Comparison of ENCODE assay signal across 8 cellular contexts in genomic region chr15:48861813-48862431, GRCh38. TPM values are rescaled to one million over a fixed set of nuclear protein-coding genes. Genes with fewer than 3 reads are reported as not detected.
A peak's percentile ranks its signal among the peaks of the same experiment; 100 is the strongest.
DNase-seq lines count a peak whose midpoint lies in the region; ATAC-seq and TF ChIP-seq lines count a peak whose summit lies in the region.

No MANE protein-coding gene starts in this region.

- H3K9me3 ChIP-seq in left lung, result no peaks in the 10 kb centered on the region
- H3K9me3 ChIP-seq in stomach, result no peaks in the 10 kb centered on the region

- ATAC-seq in left lung, result peak; percentile 88
- ATAC-seq in HG02884 (IDR thresholded peaks at IDR 0.05; ENCODE audit: unreplicated experiment), result no peak

- no peaks in the 10 kb centered on the region for H3K27me3 Mint-ChIP-seq in Calu3 (ENCODE audit: unreplicated experiment)

- H3K4me1 ChIP-seq in left lung (no peaks in the 10 kb centered on the region), stomach (peaks cover 0 to 7% (median 2%) of the 10 kb centered on the region in 4 donors)

- no peak overlapping the region for H3K4me3 ChIP-seq in left lung
- no peak overlapping the region for H3K4me3 ChIP-seq in stomach

- no peak for TF ChIP-seq EP300 in stomach (IDR thresholded peaks at IDR 0.05)

- H3K4me1 Mint-ChIP-seq in Calu3 (ENCODE audit: low read depth, unreplicated experiment), result peaks cover 30% of the 10 kb centered on the region

- peak; percentile 32 for TF ChIP-seq CTCF in Calu3 (IDR thresholded peaks at IDR 0.05; ENCODE audit: unreplicated experiment)
- peak; percentile 54 to 76 for TF ChIP-seq CTCF in left lung (IDR thresholded peaks at IDR 0.05)
- TF ChIP-seq CTCF in stomach (IDR thresholded peaks at IDR 0.05), result peak in 5 of 7 experiments; percentile 67 to 84 (median 78)

- intact Hi-C loops in Calu3 (cut with micrococcal nuclease; ENCODE audit: unreplicated experiment), result loop anchor here (1.0 to 5.0 kb wide), 8 partner anchors 104 to 1283 kb away; partner anchors contain the start of genes FGF7 and SECISBP2L
- intact Hi-C loops in left lung (cut with DNase I), result loop anchor here in 1 of 2 donors (10.0 kb wide), 2 partner anchors 283 to 1283 kb away; no protein-coding TSS in a partner anchor
- intact Hi-C loops in stomach (cut with DNase I; ENCODE audit: low total_unique reads), result loop anchor here (10.0 kb wide), 2 partner anchors 573 to 1283 kb away; no protein-coding TSS in a partner anchor

- H3K36me3 ChIP-seq in left lung (no peaks in the 10 kb centered on the region), stomach (no peaks in the 10 kb centered on the region)

- H3K4me3 Mint-ChIP-seq in Calu3 (ENCODE audit: low read depth, unreplicated experiment), result no peak overlapping the region

- CTCF ChIA-PET in Calu3 (lab: Charles Lee), result interaction anchor here (0.6 to 3.1 kb wide), 14 partner anchors 16 to 1284 kb away, joined by 3 to 29 read pairs (median 5); partner anchors contain the start of genes EID1 and SHC4

- no peaks in the 10 kb centered on the region for H3K9me3 Mint-ChIP-seq in Calu3 (ENCODE audit: low read depth, unreplicated experiment)

- no peak for TF ChIP-seq POLR2A in stomach (IDR thresholded peaks at IDR 0.05)

- H3K27ac ChIP-seq in left lung (peak overlapping the region in 1 of 2 donors; percentile 8), stomach (no peak overlapping the region)

- H3K27ac Mint-ChIP-seq in Calu3 (ENCODE audit: unreplicated experiment), result no peak overlapping the region

- H3K36me3 Mint-ChIP-seq in Calu3 (ENCODE audit: insufficient read depth, unreplicated experiment), result no peaks in the 10 kb centered on the region

- no TSS peak for BruUV-seq in Calu3 (replicated peaks; lab: Mats Ljungman, UMichigan)

- DNase-seq in Calu3, result peak; percentile 65
- peak; percentile 10 for DNase-seq in GM19240 (ENCODE audit: insufficient read length, low spot score)
- peak; percentile 71 for DNase-seq in NAMALWA (ENCODE audit: low spot score)
- DNase-seq in SKM-1 (lab: John Stamatoyannopoulos, UW; ENCODE audit: unreplicated experiment), result peak; percentile 69
- DNase-seq in cerebellar nuclear complex (lab: John Stamatoyannopoulos, UW), result peak; percentile 4 to 24
- no peak for DNase-seq in left lung
- no peak for DNase-seq in stomach

- WGBS in stomach, 5 donors, result 0 to 7% (median 4%) methylated on average over 1 of the region's 1 CpG

- H3K27me3 ChIP-seq in left lung (no peaks in the 10 kb centered on the region), stomach (no peaks in the 10 kb centered on the region)

RNA-seq across cellular contexts. Expression of gene EID1, which starts 16.0 kb away (rescaled TPM):
- 74.3 and 84.2 TPM in 2 replicates for total RNA-seq in Calu3 (2022)
- total RNA-seq in left lung, result 10 to 100 TPM; 80.2 to 91.5 TPM
- 100 to 1,000 TPM in 3 of 5 donors, 10 to 100 TPM in 2; 63.6 to 455 (median 101) TPM for total RNA-seq in stomach
- polyA plus RNA-seq in stomach, result 100 to 1,000 TPM in 2 of 3 donors, 10 to 100 TPM in 1; 91.2 to 158 (median 126) TPM

RNA-seq across cellular contexts. Expression of gene CEP152, which starts 51.1 kb away (rescaled TPM):
- total RNA-seq in Calu3 (2022), result 19.6 and 27.1 TPM in 2 replicates
- total RNA-seq in left lung, result 1 to 10 TPM; 4.1 to 6.6 TPM
- total RNA-seq in stomach, result 10 to 100 TPM in 4 of 5 donors, 1 to 10 TPM in 1; 9.8 to 36.2 (median 10.6) TPM
- 1 to 10 TPM in 1 of 3 donors, under 1 TPM in 2; 0.61 to 1.8 (median 0.62) TPM for polyA plus RNA-seq in stomach

Comparison
In these comparisons a context has a peak if more than half of its experiments do, and no peak if none do; other contexts are left out.
1. DNase-seq: peak in Calu3 (single experiment), GM19240 (single experiment), NAMALWA (single experiment), SKM-1 (single experiment) and cerebellar nuclear complex (2 of 2); none in left lung (0 of 2) and stomach (single experiment).
2. Peak in every context shown above with its lines, with median percentiles within 50 percentile points of each other: CTCF ChIP-seq.